In the genomic region with DNA sequence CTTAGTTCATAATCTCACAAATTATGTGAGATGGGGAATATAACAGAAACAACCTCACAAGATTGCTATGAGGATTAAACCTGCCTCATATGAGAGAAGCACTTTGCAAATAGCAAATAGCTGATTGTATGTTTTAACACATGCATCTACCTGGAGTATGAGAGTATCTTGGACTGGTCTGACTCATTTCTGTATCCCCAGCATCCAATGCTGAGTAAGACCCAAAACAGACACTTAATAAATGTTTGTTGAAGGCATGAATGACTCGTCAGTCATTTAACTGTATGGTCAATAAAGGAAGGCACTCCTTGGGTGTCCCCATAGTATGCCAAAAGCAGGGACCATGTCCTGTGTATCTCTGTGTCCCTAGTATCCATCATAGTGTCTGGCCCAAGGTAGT, we compare ENCODE assay signal across 10 cellular contexts.
"Had no signal": no experiment of that assay in that cellular context is flagged by ENCODE, and none has a peak within 500 bp of the region (broad histone marks: within the 10 kb centered on the region; RNA-seq: fewer than 3 reads in every experiment).

No MANE protein-coding gene starts in this region.

- H3K79me2 ChIP-seq: hepatocyte had no signal

- H2AFZ ChIP-seq: hepatocyte had no signal

- H3K4me1 ChIP-seq: breast epithelium, upper lobe of right lung had no signal

- DNase-seq: activated effector memory CD4-positive, alpha-beta T cell treated with Interleukin-2 at 50 U/mL for 16 hours; activated T-cell treated with anti-CD3 and anti-CD28 coated beads, Interleukin-2, amount 50 U/mL, for 1 hour; dorsolateral prefrontal cortex; mesendoderm; stimulated activated CD4-positive, alpha-beta T cell treated with anti-CD3 and anti-CD28 coated beads, Interleukin-4, amount 100 ng/mL, for 24 hours; upper lobe of right lung had no signal

- H3K4me2 ChIP-seq: hepatocyte had no signal

- H3K36me3 ChIP-seq: breast epithelium, upper lobe of right lung had no signal

- H3K9me3 ChIP-seq: breast epithelium, upper lobe of right lung had no signal

- H3K4me3 ChIP-seq: breast epithelium, dorsolateral prefrontal cortex, hepatocyte, upper lobe of right lung had no signal

- H3K27me3 ChIP-seq: hepatocyte, upper lobe of right lung had no signal

- H3K27ac ChIP-seq: breast epithelium, dorsolateral prefrontal cortex, hepatocyte, upper lobe of right lung had no signal

- ATAC-seq: activated CD4-positive, CD25-positive, alpha-beta regulatory T cell treated with anti-CD3 and anti-CD28 coated beads, Interleukin-2, amount 50 U/mL, for 24 hours; sciatic nerve; upper lobe of right lung had no signal
